Comparison of ENCODE assay signal across 1 cellular context in genomic region chr9:125759812-125760134, GRCh38.
TF ChIP-seq lines count a peak whose summit lies in the region.

No MANE protein-coding gene starts in this region.

TF ChIP-seq in GM23338, 12 proteins besides CTCF, POLR2A, EP300 and RAD21 (continued from another document):
- TF ChIP-seq REST (IDR thresholded peaks at IDR 0.05; ENCODE audit: unreplicated experiment) (no peak), EZH2 (IDR thresholded peaks at IDR 0.05; ENCODE audit: low read depth, unreplicated experiment) (no peak), ZNF331 (CRISPR knock-in tag; IDR thresholded peaks at IDR 0.05; ENCODE audit: low read depth) (no peak), JUNB (IDR thresholded peaks at IDR 0.05; ENCODE audit: unreplicated experiment) (no peak), EZH2phosphoT487 (IDR thresholded peaks at IDR 0.05; ENCODE audit: unreplicated experiment) (no peak), STAT1 (IDR thresholded peaks at IDR 0.05; ENCODE audit: unreplicated experiment) (no peak)
